Comparison of ENCODE assay signal across 38 cellular contexts in the genomic region with DNA sequence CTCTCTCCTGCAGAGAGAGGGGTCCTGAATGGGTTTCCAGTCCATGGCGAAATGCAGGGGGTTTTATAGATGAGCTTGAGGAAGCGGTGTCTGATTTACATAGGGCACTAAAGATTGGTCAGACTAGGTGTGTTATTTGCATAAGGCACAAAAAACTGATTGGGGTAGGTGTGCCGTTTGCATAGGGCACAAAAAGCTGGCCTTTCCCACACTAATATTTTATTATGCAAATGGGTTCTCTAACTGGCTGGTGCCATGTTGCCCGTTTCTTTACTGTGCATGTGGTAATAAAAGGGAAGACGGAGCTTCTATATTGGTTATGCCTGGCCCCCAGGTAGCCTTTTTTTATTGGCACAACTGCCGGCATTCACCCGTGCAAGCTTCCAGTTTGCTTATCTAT. TPM values are rescaled to one million over a fixed set of nuclear protein-coding genes. Genes with fewer than 3 reads are reported as not detected.
"Had no signal": no experiment of that assay in that cellular context is flagged by ENCODE, and none has a peak within 500 bp of the region (broad histone marks: within the 10 kb centered on the region; RNA-seq: fewer than 3 reads in every experiment).

No MANE protein-coding gene starts in this region.

- H3K27ac ChIP-seq: adrenal gland, ascending aorta, cardiac muscle cell, VCaP had no signal

- H3K36me3 ChIP-seq: adrenal gland, ascending aorta, cardiac muscle cell had no signal

- H3K27me3 Mint-ChIP-seq: activated B cell treated with CpG ODN at 0.5 μM for 24 hours; activated CD4-positive, alpha-beta memory T cell treated with anti-CD3 and anti-CD28 coated beads for 36 hours; activated CD4-positive, alpha-beta T cell treated with anti-CD3 and anti-CD28 coated beads, Interleukin-2, amount 10 ng/mL, durations not matched to agents 24 days and 14 days; activated CD8-positive, alpha-beta T cell treated with anti-CD3 and anti-CD28 coated beads for 36 hours; activated naive CD8-positive, alpha-beta T cell treated with anti-CD3 and anti-CD28 coated beads for 36 hours; activated T-helper 17 cell treated with anti-CD3 and anti-CD28 coated beads, Interleukin-2, amount 50 U/mL, for 72 hours; central memory CD8-positive, alpha-beta T cell had no signal

- H3K4me3 ChIP-seq: adrenal gland, ascending aorta, cardiac muscle cell had no signal

- H3K4me1 Mint-ChIP-seq: activated B cell treated with CpG ODN at 0.5 μM for 24 hours; activated CD4-positive, alpha-beta T cell treated with anti-CD3 and anti-CD28 coated beads, Interleukin-2, amount 10 ng/mL, durations not matched to agents 24 days and 14 days; activated naive CD8-positive, alpha-beta T cell treated with anti-CD3 and anti-CD28 coated beads for 36 hours; activated T-helper 17 cell treated with anti-CD3 and anti-CD28 coated beads, Interleukin-2, amount 50 U/mL, for 72 hours; central memory CD8-positive, alpha-beta T cell had no signal

- H3K9me3 ChIP-seq: adrenal gland, ascending aorta had no signal

- H3K27me3 ChIP-seq: adrenal gland, ascending aorta had no signal

- DNase-seq: activated B cell treated with CpG ODN at 0.5 μM for 24 hours; activated CD4-positive, alpha-beta memory T cell treated with anti-CD3 and anti-CD28 coated beads for 36 hours; activated CD4-positive, alpha-beta T cell treated with anti-CD3 and anti-CD28 coated beads for 4 hours; activated CD4-positive, alpha-beta T cell treated with anti-CD3 and anti-CD28 coated beads, Interleukin-2, amount 10 ng/mL, durations not matched to agents 24 days and 14 days; activated CD4-positive, alpha-beta T cell treated with anti-CD3 and anti-CD28 coated beads, Interleukin-2, amount 50 U/mL, for 1 hour; activated CD4-positive, alpha-beta T cell treated with anti-CD3 and anti-CD28 coated beads, Interleukin-2, amount 50 U/mL, for 4 hours; activated CD4-positive, CD25-positive, alpha-beta regulatory T cell treated with anti-CD3 and anti-CD28 coated beads, Interleukin-2, amount 50 U/mL, for 72 hours; activated CD8-positive, alpha-beta memory T cell treated with anti-CD3 and anti-CD28 coated beads, Interleukin-2, amount 50 U/mL, for 4 hours; activated CD8-positive, alpha-beta T cell treated with anti-CD3 and anti-CD28 coated beads for 36 hours; activated effector memory CD4-positive, alpha-beta T cell treated with anti-CD3 and anti-CD28 coated beads, Interleukin-2, amount 50 U/mL, for 16 hours; activated gamma-delta T cell treated with Interleukin-2 at 50 U/mL for 16 hours; activated naive CD4-positive, alpha-beta T cell; activated naive CD4-positive, alpha-beta T cell treated with anti-CD3 and anti-CD28 coated beads for 36 hours; activated naive CD4-positive, alpha-beta T cell treated with anti-CD3 and anti-CD28 coated beads, Interleukin-2, amount 50 U/mL, for 16 hours; activated naive CD8-positive, alpha-beta T cell treated with anti-CD3 and anti-CD28 coated beads for 36 hours; activated T-cell treated with anti-CD3 and anti-CD28 coated beads for 4 hours; activated T-cell treated with anti-CD3 and anti-CD28 coated beads, Interleukin-2, amount 50 U/mL, for 1 hour; activated T-cell treated with anti-CD3 and anti-CD28 coated beads, Interleukin-2, amount 50 U/mL, for 4 hours; activated T-cell treated with anti-CD3 and anti-CD28 coated beads, Interleukin-2, amount 50 U/mL, for 72 hours; adrenal gland; amniotic stem cell; caudate nucleus; cerebellar nuclear complex; T-helper 1 cell; T-helper 2 cell; T-helper 9 cell had no signal

- ATAC-seq: activated CD8-positive, alpha-beta T cell treated with anti-CD3 and anti-CD28 coated beads for 36 hours; activated naive CD4-positive, alpha-beta T cell treated with anti-CD3 and anti-CD28 coated beads, Interleukin-2, amount 50 U/mL, for 72 hours; activated T-cell treated with anti-CD3 and anti-CD28 coated beads, Interleukin-2, amount 50 U/mL, for 4 hours; activated T-cell treated with anti-CD3 and anti-CD28 coated beads, Interleukin-2, amount 50 U/mL, for 72 hours; activated T-helper 17 cell treated with anti-CD3 and anti-CD28 coated beads, Interleukin-2, amount 50 U/mL, for 72 hours had no signal

- H3K36me3 Mint-ChIP-seq: activated CD4-positive, alpha-beta memory T cell treated with anti-CD3 and anti-CD28 coated beads for 36 hours; activated naive CD4-positive, alpha-beta T cell treated with anti-CD3 and anti-CD28 coated beads, Interleukin-2, amount 50 U/mL, for 72 hours; activated naive CD8-positive, alpha-beta T cell treated with anti-CD3 and anti-CD28 coated beads for 36 hours; brain had no signal

- H3K4me1 ChIP-seq: adrenal gland, ascending aorta had no signal

- H3K4me3 Mint-ChIP-seq: activated B cell treated with CpG ODN at 0.5 μM for 24 hours; activated CD4-positive, alpha-beta memory T cell treated with anti-CD3 and anti-CD28 coated beads for 36 hours; activated CD4-positive, alpha-beta T cell treated with anti-CD3 and anti-CD28 coated beads, Interleukin-2, amount 10 ng/mL, durations not matched to agents 24 days and 14 days; activated CD8-positive, alpha-beta T cell treated with anti-CD3 and anti-CD28 coated beads for 36 hours; activated naive CD4-positive, alpha-beta T cell treated with anti-CD3 and anti-CD28 coated beads for 36 hours; activated naive CD8-positive, alpha-beta T cell treated with anti-CD3 and anti-CD28 coated beads for 36 hours; activated T-cell treated with anti-CD3 and anti-CD28 coated beads, Interleukin-2, amount 50 U/mL, for 4 hours; activated T-cell treated with anti-CD3 and anti-CD28 coated beads, Interleukin-2, amount 50 U/mL, for 72 hours; activated T-helper 1 cell treated with anti-CD3 and anti-CD28 coated beads, Interleukin-12 subunit alpha, Interleukin-12 subunit beta, Interleukin-2, Interleukin-4 antibody, amounts not matched to agents 30 ng/mL and 10 ng/mL and 1 ng/mL, durations not matched to agents 14 hours and 24 hours and 36 hours; activated T-helper 17 cell treated with anti-CD3 and anti-CD28 coated beads, Interleukin-2, amount 50 U/mL, for 72 hours; brain; central memory CD8-positive, alpha-beta T cell; T-helper 1 cell treated with Interleukin-12 subunit alpha and Interleukin-12 subunit beta and Interleukin-4 antibody, amounts not matched to agents 30 μg/mL and 1 μg/mL, for 36 hours; T-helper 2 cell treated with Interferon-gamma antibody and Interleukin-4, amounts not matched to agents 5 μg/mL and 100 μg/mL, for 36 hours had no signal

- H3K27ac Mint-ChIP-seq: activated B cell treated with CpG ODN at 0.5 μM for 24 hours; activated CD4-positive, alpha-beta memory T cell treated with anti-CD3 and anti-CD28 coated beads for 36 hours; activated CD4-positive, alpha-beta T cell treated with anti-CD3 and anti-CD28 coated beads, Interleukin-2, amount 10 ng/mL, durations not matched to agents 24 days and 14 days; activated CD8-positive, alpha-beta T cell treated with anti-CD3 and anti-CD28 coated beads for 36 hours; activated naive CD4-positive, alpha-beta T cell treated with anti-CD3 and anti-CD28 coated beads for 36 hours; activated naive CD4-positive, alpha-beta T cell treated with anti-CD3 and anti-CD28 coated beads, Interleukin-2, amount 50 U/mL, for 72 hours; activated naive CD8-positive, alpha-beta T cell treated with anti-CD3 and anti-CD28 coated beads for 36 hours; activated T-cell treated with anti-CD3 and anti-CD28 coated beads, Interleukin-2, amount 50 U/mL, for 72 hours; activated T-helper 1 cell treated with anti-CD3 and anti-CD28 coated beads, Interleukin-12 subunit alpha, Interleukin-12 subunit beta, Interleukin-2, Interleukin-4 antibody, amounts not matched to agents 30 ng/mL and 10 ng/mL and 1 ng/mL, durations not matched to agents 14 hours and 24 hours and 36 hours; activated T-helper 17 cell treated with anti-CD3 and anti-CD28 coated beads, Interleukin-2, amount 50 U/mL, for 72 hours; brain; T-helper 1 cell treated with Interleukin-12 subunit alpha and Interleukin-12 subunit beta and Interleukin-4 antibody, amounts not matched to agents 30 μg/mL and 1 μg/mL, for 36 hours; T-helper 2 cell treated with Interferon-gamma antibody and Interleukin-4, amounts not matched to agents 5 μg/mL and 100 μg/mL, for 36 hours had no signal

RNA-seq across cellular contexts. Expression of a gene that starts 50.2 kb away (rescaled TPM):
- total RNA-seq: activated B cell treated with CpG ODN at 0.5 μM for 24 hours; activated CD4-positive, alpha-beta memory T cell treated with anti-CD3 and anti-CD28 coated beads for 36 hours; activated CD4-positive, alpha-beta T cell treated with anti-CD3 and anti-CD28 coated beads, Interleukin-2, amount 10 ng/mL, durations not matched to agents 24 days and 14 days; activated CD8-positive, alpha-beta memory T cell treated with anti-CD3 and anti-CD28 coated beads for 36 hours; activated naive CD4-positive, alpha-beta T cell treated with anti-CD3 and anti-CD28 coated beads for 36 hours; activated naive CD4-positive, alpha-beta T cell treated with anti-CD3 and anti-CD28 coated beads, Interleukin-2, amount 50 U/mL, for 72 hours; activated T-cell treated with anti-CD3 and anti-CD28 coated beads, Interleukin-2, amount 50 U/mL, for 4 hours; activated T-cell treated with anti-CD3 and anti-CD28 coated beads, Interleukin-2, amount 50 U/mL, for 72 hours; activated T-helper 1 cell treated with anti-CD3 and anti-CD28 coated beads, Interleukin-12 subunit alpha, Interleukin-12 subunit beta, Interleukin-2, Interleukin-4 antibody, amounts not matched to agents 30 ng/mL and 10 ng/mL and 1 ng/mL, durations not matched to agents 14 hours and 24 hours and 36 hours; activated T-helper 17 cell treated with anti-CD3 and anti-CD28 coated beads, Interleukin-2, amount 50 U/mL, for 72 hours; ascending aorta; bronchial epithelial cell had no signal
